In the genomic region with DNA sequence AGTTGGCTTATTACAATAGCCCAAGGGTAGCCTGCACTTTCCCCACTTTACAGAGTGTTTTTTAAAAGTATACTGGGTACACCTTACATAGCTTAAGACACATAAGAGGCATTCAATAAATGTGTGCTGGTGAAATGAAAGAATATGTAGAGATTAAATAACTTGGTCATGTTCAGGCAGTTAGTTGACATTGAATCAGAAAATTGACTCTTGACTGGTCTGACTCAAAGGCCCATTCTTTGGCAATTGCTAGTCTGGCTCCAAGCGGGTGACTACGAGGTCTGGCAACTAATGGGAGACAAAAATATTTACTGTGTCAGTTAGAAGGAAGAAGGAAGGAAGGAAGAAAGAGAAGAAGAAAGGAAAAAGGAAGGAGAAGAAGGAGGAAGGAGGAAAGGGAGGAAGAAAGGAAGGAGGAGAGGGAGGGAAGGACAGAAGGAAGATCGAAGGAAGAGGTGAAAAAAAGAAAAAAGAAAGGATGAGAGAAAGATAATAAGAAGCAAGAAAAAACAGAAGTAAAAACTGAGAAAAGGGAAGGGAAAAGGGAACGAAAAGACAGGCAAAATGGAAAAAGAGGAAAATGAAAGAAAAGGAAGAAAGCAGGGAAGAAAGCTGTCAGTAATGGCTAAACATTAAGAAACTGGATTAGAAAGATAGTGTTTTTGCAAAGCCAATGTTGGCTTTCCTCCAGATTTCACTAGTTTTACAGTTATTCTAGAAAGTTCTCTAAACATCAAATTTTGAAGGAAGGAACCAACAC, we compare ENCODE assay signal across 1 cellular context.
TF ChIP-seq lines count a peak whose summit lies in the region.

No MANE protein-coding gene starts in this region.

TF ChIP-seq in K562, 482 proteins besides CTCF, POLR2A, EP300 and RAD21 (continued from another document):
- TF ChIP-seq, protein P1, sequence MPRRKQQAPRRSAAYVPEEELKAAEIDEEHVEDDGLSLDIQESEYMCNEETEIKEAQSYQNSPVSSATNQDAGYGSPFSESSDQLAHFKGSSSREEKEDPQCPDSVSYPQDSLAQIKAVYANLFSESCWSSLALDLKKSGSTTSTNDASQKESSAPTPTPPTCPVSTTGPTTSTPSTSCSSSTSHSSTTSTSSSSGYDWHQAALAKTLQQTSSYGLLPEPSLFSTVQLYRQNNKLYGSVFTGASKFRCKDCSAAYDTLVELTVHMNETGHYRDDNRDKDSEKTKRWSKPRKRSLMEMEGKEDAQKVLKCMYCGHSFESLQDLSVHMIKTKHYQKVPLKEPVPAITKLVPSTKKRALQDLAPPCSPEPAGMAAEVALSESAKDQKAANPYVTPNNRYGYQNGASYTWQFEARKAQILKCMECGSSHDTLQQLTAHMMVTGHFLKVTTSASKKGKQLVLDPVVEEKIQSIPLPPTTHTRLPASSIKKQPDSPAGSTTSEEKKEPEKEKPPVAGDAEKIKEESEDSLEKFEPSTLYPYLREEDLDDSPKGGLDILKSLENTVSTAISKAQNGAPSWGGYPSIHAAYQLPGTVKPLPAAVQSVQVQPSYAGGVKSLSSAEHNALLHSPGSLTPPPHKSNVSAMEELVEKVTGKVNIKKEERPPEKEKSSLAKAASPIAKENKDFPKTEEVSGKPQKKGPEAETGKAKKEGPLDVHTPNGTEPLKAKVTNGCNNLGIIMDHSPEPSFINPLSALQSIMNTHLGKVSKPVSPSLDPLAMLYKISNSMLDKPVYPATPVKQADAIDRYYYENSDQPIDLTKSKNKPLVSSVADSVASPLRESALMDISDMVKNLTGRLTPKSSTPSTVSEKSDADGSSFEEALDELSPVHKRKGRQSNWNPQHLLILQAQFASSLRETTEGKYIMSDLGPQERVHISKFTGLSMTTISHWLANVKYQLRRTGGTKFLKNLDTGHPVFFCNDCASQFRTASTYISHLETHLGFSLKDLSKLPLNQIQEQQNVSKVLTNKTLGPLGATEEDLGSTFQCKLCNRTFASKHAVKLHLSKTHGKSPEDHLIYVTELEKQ (CRISPR knock-in tag; IDR thresholded peaks at IDR 0.05): no peak
- TF ChIP-seq, protein P2, sequence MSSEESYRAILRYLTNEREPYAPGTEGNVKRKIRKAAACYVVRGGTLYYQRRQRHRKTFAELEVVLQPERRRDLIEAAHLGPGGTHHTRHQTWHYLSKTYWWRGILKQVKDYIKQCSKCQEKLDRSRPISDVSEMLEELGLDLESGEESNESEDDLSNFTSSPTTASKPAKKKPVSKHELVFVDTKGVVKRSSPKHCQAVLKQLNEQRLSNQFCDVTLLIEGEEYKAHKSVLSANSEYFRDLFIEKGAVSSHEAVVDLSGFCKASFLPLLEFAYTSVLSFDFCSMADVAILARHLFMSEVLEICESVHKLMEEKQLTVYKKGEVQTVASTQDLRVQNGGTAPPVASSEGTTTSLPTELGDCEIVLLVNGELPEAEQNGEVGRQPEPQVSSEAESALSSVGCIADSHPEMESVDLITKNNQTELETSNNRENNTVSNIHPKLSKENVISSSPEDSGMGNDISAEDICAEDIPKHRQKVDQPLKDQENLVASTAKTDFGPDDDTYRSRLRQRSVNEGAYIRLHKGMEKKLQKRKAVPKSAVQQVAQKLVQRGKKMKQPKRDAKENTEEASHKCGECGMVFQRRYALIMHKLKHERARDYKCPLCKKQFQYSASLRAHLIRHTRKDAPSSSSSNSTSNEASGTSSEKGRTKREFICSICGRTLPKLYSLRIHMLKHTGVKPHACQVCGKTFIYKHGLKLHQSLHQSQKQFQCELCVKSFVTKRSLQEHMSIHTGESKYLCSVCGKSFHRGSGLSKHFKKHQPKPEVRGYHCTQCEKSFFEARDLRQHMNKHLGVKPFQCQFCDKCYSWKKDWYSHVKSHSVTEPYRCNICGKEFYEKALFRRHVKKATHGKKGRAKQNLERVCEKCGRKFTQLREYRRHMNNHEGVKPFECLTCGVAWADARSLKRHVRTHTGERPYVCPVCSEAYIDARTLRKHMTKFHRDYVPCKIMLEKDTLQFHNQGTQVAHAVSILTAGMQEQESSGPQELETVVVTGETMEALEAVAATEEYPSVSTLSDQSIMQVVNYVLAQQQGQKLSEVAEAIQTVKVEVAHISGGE (CRISPR knock-in tag; IDR thresholded peaks at IDR 0.05): no peak
- TF ChIP-seq PPARD (CRISPR knock-in tag; IDR thresholded peaks at IDR 0.05): no peak
- TF ChIP-seq ELF4 (CRISPR knock-in tag; IDR thresholded peaks at IDR 0.05): peak; percentile 89; the same call in 1 of the 2 replicates
- TF ChIP-seq TBL1XR1 (IDR thresholded peaks at IDR 0.05; ENCODE audit: low read length in 2 of 2): no peak
- no peak for TF ChIP-seq ZFP36 (IDR thresholded peaks at IDR 0.05; ENCODE audit: low read depth, low read length, partially characterized antibody)
- TF ChIP-seq CCAR2 (IDR thresholded peaks at IDR 0.05; ENCODE audit: low read depth, low read length): no peak
- TF ChIP-seq, protein P3, sequence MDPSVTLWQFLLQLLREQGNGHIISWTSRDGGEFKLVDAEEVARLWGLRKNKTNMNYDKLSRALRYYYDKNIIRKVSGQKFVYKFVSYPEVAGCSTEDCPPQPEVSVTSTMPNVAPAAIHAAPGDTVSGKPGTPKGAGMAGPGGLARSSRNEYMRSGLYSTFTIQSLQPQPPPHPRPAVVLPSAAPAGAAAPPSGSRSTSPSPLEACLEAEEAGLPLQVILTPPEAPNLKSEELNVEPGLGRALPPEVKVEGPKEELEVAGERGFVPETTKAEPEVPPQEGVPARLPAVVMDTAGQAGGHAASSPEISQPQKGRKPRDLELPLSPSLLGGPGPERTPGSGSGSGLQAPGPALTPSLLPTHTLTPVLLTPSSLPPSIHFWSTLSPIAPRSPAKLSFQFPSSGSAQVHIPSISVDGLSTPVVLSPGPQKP (CRISPR knock-in tag; IDR thresholded peaks at IDR 0.05): no peak
- TF ChIP-seq MTA2 (IDR thresholded peaks at IDR 0.05; ENCODE audit: low read depth): 0 out of 2 replicates have a peak, but pooled peaks have one; percentile 39
- no peak for TF ChIP-seq NR2F6 (CRISPR knock-in tag; IDR thresholded peaks at IDR 0.05)
- TF ChIP-seq NELFE (IDR thresholded peaks at IDR 0.05; ENCODE audit: insufficient read depth, insufficient read length): no peak
- no peak for TF ChIP-seq ATF1 (CRISPR knock-in tag; IDR thresholded peaks at IDR 0.05)
- no peak for TF ChIP-seq ATF1 (tag; IDR thresholded peaks at IDR 0.05)
- peak; percentile 37; the same call in 1 of the 2 replicates for TF ChIP-seq CC2D1A (IDR thresholded peaks at IDR 0.05)
- no peak for TF ChIP-seq ZFP1 (CRISPR knock-in tag; IDR thresholded peaks at IDR 0.05)
- no peak for TF ChIP-seq TCF7L2 (IDR thresholded peaks at IDR 0.05; ENCODE audit: low read depth, low read length)
- no peak for TF ChIP-seq CHD1 (IDR thresholded peaks at IDR 0.05; ENCODE audit: low read length)
- TF ChIP-seq STAT5B (CRISPR knock-in tag; IDR thresholded peaks at IDR 0.05): no peak
- TF ChIP-seq ZBTB7A (IDR thresholded peaks at IDR 0.05; ENCODE audit: borderline replicate concordance, control insufficient read depth, low read depth, low read length): no peak
- TF ChIP-seq PHF8 (IDR thresholded peaks at IDR 0.05; ENCODE audit: borderline replicate concordance, low read length): no peak
- no peak for TF ChIP-seq TARDBP (IDR thresholded peaks at IDR 0.05)
- TF ChIP-seq SIRT6 (IDR thresholded peaks at IDR 0.05; ENCODE audit: low read depth, low read length): no peak
- TF ChIP-seq, protein P4, sequence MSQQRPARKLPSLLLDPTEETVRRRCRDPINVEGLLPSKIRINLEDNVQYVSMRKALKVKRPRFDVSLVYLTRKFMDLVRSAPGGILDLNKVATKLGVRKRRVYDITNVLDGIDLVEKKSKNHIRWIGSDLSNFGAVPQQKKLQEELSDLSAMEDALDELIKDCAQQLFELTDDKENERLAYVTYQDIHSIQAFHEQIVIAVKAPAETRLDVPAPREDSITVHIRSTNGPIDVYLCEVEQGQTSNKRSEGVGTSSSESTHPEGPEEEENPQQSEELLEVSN (IDR thresholded peaks at IDR 0.05; ENCODE audit: borderline replicate concordance in 1 of 2, extremely low read depth in 1 of 2, insufficient read depth in 1 of 2, insufficient read length in 1 of 2, low read depth in 1 of 2, low read length in 1 of 2, poor library complexity in 1 of 2, severe bottlenecking in 1 of 2): no peak
- no peak for TF ChIP-seq SIN3B (IDR thresholded peaks at IDR 0.05; ENCODE audit: low read depth)
- TF ChIP-seq ARID1B (IDR thresholded peaks at IDR 0.05): peak; percentile 35
- TF ChIP-seq, protein P5, sequence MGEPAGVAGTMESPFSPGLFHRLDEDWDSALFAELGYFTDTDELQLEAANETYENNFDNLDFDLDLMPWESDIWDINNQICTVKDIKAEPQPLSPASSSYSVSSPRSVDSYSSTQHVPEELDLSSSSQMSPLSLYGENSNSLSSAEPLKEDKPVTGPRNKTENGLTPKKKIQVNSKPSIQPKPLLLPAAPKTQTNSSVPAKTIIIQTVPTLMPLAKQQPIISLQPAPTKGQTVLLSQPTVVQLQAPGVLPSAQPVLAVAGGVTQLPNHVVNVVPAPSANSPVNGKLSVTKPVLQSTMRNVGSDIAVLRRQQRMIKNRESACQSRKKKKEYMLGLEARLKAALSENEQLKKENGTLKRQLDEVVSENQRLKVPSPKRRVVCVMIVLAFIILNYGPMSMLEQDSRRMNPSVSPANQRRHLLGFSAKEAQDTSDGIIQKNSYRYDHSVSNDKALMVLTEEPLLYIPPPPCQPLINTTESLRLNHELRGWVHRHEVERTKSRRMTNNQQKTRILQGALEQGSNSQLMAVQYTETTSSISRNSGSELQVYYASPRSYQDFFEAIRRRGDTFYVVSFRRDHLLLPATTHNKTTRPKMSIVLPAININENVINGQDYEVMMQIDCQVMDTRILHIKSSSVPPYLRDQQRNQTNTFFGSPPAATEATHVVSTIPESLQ (CRISPR knock-in tag; IDR thresholded peaks at IDR 0.05): no peak
- no peak for TF ChIP-seq PRPF4 (IDR thresholded peaks at IDR 0.05; ENCODE audit: insufficient read depth, low read depth, low read length, poor library complexity, severe bottlenecking)
- TF ChIP-seq SUPT5H (IDR thresholded peaks at IDR 0.05): 0 out of 2 replicates have a peak, but pooled peaks have one; percentile 24
- TF ChIP-seq NCOA2 (IDR thresholded peaks at IDR 0.05; ENCODE audit: partially characterized antibody in 2 of 2): no peak
- 0 out of 4 replicates have a peak, but pooled peaks of 1 of the 2 experiments have one; percentile 54 for TF ChIP-seq CSDE1 (IDR thresholded peaks at IDR 0.05)
- peak; percentile 51; the same call in 1 of the 2 replicates for TF ChIP-seq SMARCA4 (IDR thresholded peaks at IDR 0.05)
- TF ChIP-seq PCBP1 (IDR thresholded peaks at IDR 0.05; ENCODE audit: low read depth, low read length, poor library complexity, severe bottlenecking): no peak
TF ChIP-seq in K562: peak in this region for 42.
